Comparison of ENCODE assay signal across 8 cellular contexts in genomic region chr13:38582133-38582532, GRCh38.
DNase-seq lines count a peak whose midpoint lies in the region; ATAC-seq, FAIRE-seq and TF ChIP-seq lines count a peak whose summit lies in the region.

No MANE protein-coding gene starts in this region.

- peak; percentile 62 for ATAC-seq in GM19463 (IDR thresholded peaks at IDR 0.05; ENCODE audit: unreplicated experiment)

- FAIRE-seq in D721Med (lab: Jason Lieb, UNC) = no peak

- TF ChIP-seq CTCF in D721Med (IDR thresholded peaks at IDR 0.05; ENCODE audit: insufficient read depth, missing control alignments) (peak; percentile 60), LNCAP (IDR thresholded peaks at IDR 0.05) (peak; percentile 52)

- DNase-seq in D721Med (ENCODE audit: insufficient read length, low spot score) = no peak
- DNase-seq in SK-N-DZ (ENCODE audit: low spot score) = peak; percentile 51
- peak; percentile 48 for DNase-seq in foreskin melanocyte
- peak; percentile 48 for DNase-seq in renal cortical epithelial cell (ENCODE audit: low read depth)
- DNase-seq in activated T-cell treated with anti-CD3 and anti-CD28 coated beads, Interleukin-2, amount 50 U/mL, for 48 hours = no peak
- no peak for DNase-seq in cortex of kidney (lab: John Stamatoyannopoulos, UW)

Comparison
In these comparisons a context has a peak if more than half of its experiments do, and no peak if none do; other contexts are left out.
1. DNase-seq: peak in SK-N-DZ (single experiment), foreskin melanocyte (single experiment) and renal cortical epithelial cell (single experiment); none in D721Med (single experiment), activated T-cell treated with anti-CD3 and anti-CD28 coated beads, Interleukin-2, amount 50 U/mL, for 48 hours (0 of 2) and cortex of kidney (single experiment).